ENCODE assay signal across 8 cellular contexts in the genomic region with DNA sequence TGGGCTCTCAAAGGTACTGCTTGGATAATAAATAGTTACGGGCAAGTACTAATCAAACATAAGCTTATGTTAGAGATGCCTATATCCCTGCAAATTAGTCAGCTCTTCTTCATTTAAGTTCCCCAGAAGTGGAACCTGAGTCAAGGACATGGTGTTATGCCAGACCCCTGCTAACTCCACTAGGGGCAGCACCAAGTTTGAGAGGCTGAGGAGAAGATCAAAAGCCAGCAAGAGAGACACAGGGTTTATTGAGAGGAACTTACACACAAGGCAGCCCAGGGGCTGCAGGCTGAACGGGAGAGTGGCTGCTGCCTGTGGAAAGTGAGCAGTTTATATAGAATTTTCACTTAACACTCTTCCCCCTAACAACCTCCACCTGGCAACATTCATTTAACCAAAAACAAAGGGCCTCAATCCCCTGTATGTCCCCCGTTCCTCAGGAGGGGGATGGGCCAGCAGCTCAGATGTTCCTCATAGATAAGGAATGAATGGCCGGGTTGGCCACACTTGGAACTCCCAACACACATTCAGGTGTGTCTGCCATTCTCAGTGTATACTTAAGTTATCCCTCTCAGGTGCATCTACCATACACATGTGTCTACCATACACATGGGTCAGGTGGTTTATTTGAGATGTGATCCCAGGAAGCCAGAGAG.
DNase-seq lines count a peak whose midpoint lies in the region; ATAC-seq and TF ChIP-seq lines count a peak whose summit lies in the region.

No MANE protein-coding gene starts in this region.

- peak overlapping the region; percentile 18 for H3K27ac ChIP-seq in angular gyrus (ENCODE audit: low read depth, low read length)

- WGBS in lower leg skin, 2 donors, result 64 to 67% methylated on average over 4 of the region's 4 CpGs

- DNase-seq in GM03348 (ENCODE audit: low spot score) (peak; percentile 63), myocyte (ENCODE audit: low read depth) (peak; percentile 31), DMS114 treated with DMSO at 0.1 percent for 48 hours (lab: John Stamatoyannopoulos, UW; ENCODE audit: unreplicated experiment) (no peak), lower leg skin (ENCODE audit: low spot score in 2 of 2) (no peak)
- no peak for DNase-seq in activated T-helper 1 cell treated with anti-CD3 and anti-CD28 coated beads, Interleukin-12 subunit alpha, Interleukin-12 subunit beta, Interleukin-2, Interleukin-4 antibody, amounts not matched to agents 30 ng/mL and 10 ng/mL and 1 ng/mL, durations not matched to agents 14 hours and 24 hours and 36 hours (ENCODE audit: low spot score)

- intact Hi-C loops in lower leg skin (cut with DNase I; ENCODE audit: low total_unique reads), result no loop called here
- intact Hi-C loops in activated T-helper 1 cell treated with anti-CD3 and anti-CD28 coated beads, Interleukin-12 subunit alpha, Interleukin-12 subunit beta, Interleukin-2, Interleukin-4 antibody, amounts not matched to agents 30 ng/mL and 10 ng/mL and 1 ng/mL, durations not matched to agents 14 hours and 24 hours and 36 hours (cut with micrococcal nuclease), result no loop called here

- H3K27me3 Mint-ChIP-seq in activated T-helper 1 cell treated with anti-CD3 and anti-CD28 coated beads, Interleukin-12 subunit alpha, Interleukin-12 subunit beta, Interleukin-2, Interleukin-4 antibody, amounts not matched to agents 30 ng/mL and 10 ng/mL and 1 ng/mL, durations not matched to agents 14 hours and 24 hours and 36 hours (ENCODE audit: insufficient read depth), result peaks cover 3% of the 10 kb centered on the region

- peaks cover 5% of the 10 kb centered on the region for H3K4me1 Mint-ChIP-seq in activated T-helper 1 cell treated with anti-CD3 and anti-CD28 coated beads, Interleukin-12 subunit alpha, Interleukin-12 subunit beta, Interleukin-2, Interleukin-4 antibody, amounts not matched to agents 30 ng/mL and 10 ng/mL and 1 ng/mL, durations not matched to agents 14 hours and 24 hours and 36 hours (ENCODE audit: low read depth)

- no peak overlapping the region for H3K4me3 Mint-ChIP-seq in activated T-helper 1 cell treated with anti-CD3 and anti-CD28 coated beads, Interleukin-12 subunit alpha, Interleukin-12 subunit beta, Interleukin-2, Interleukin-4 antibody, amounts not matched to agents 30 ng/mL and 10 ng/mL and 1 ng/mL, durations not matched to agents 14 hours and 24 hours and 36 hours

- no peaks in the 10 kb centered on the region for H3K36me3 Mint-ChIP-seq in activated T-helper 1 cell treated with anti-CD3 and anti-CD28 coated beads, Interleukin-12 subunit alpha, Interleukin-12 subunit beta, Interleukin-2, Interleukin-4 antibody, amounts not matched to agents 30 ng/mL and 10 ng/mL and 1 ng/mL, durations not matched to agents 14 hours and 24 hours and 36 hours (ENCODE audit: low read depth)

- no peak overlapping the region for H3K4me3 ChIP-seq in lower leg skin (ENCODE audit: low read depth, poor library complexity, severe bottlenecking)

- TF ChIP-seq CTCF in lower leg skin (IDR thresholded peaks at IDR 0.05), result no peak

- peak; percentile 74 for ATAC-seq in HG02885 (IDR thresholded peaks at IDR 0.05; ENCODE audit: poor library complexity, unreplicated experiment)
- ATAC-seq in activated CD4-positive, CD25-positive, alpha-beta regulatory T cell treated with anti-CD3 and anti-CD28 coated beads, Interleukin-2, amount 50 U/mL, for 24 hours, result no peak

- no peaks in the 10 kb centered on the region for H3K9me3 Mint-ChIP-seq in activated T-helper 1 cell treated with anti-CD3 and anti-CD28 coated beads, Interleukin-12 subunit alpha, Interleukin-12 subunit beta, Interleukin-2, Interleukin-4 antibody, amounts not matched to agents 30 ng/mL and 10 ng/mL and 1 ng/mL, durations not matched to agents 14 hours and 24 hours and 36 hours

- TF ChIP-seq POLR2A in lower leg skin (IDR thresholded peaks at IDR 0.05), result no peak

- H3K27ac Mint-ChIP-seq in activated T-helper 1 cell treated with anti-CD3 and anti-CD28 coated beads, Interleukin-12 subunit alpha, Interleukin-12 subunit beta, Interleukin-2, Interleukin-4 antibody, amounts not matched to agents 30 ng/mL and 10 ng/mL and 1 ng/mL, durations not matched to agents 14 hours and 24 hours and 36 hours, result no peak overlapping the region

Comparison
In these comparisons a context has a peak if more than half of its experiments do, and no peak if none do; other contexts are left out.
1. DNase-seq: peak in GM03348 (single experiment) and myocyte (single experiment); none in DMS114 treated with DMSO at 0.1 percent for 48 hours (single experiment), lower leg skin (0 of 2) and activated T-helper 1 cell treated with anti-CD3 and anti-CD28 coated beads, Interleukin-12 subunit alpha, Interleukin-12 subunit beta, Interleukin-2, Interleukin-4 antibody, amounts not matched to agents 30 ng/mL and 10 ng/mL and 1 ng/mL, durations not matched to agents 14 hours and 24 hours and 36 hours (single experiment).